Comparison of ENCODE assay signal across 16 cellular contexts in the genomic region with DNA sequence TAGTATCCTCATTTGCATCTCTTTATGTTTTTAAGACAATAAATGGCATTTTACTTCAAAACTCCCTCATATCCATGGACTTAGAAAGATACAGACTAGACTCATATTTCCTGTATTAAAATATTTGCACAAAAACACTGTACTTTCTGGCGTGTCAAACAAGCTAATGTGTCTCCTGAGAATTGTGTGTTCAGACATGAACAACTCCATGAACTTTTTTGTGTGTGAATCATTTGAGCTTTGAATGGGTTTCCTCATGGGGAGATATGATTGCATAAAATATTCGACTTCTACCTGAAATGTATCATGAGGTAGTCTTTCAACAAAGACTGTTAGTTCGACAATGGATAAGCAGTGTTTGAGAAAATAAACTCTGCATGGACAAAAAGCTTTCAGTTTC. TPM values are rescaled to one million over a fixed set of nuclear protein-coding genes. Genes with fewer than 3 reads are reported as not detected.
DNase-seq lines count a peak whose midpoint lies in the region; ATAC-seq, FAIRE-seq and TF ChIP-seq lines count a peak whose summit lies in the region.
"Had no signal": no experiment of that assay in that cellular context is flagged by ENCODE, and none has a peak within 500 bp of the region (broad histone marks: within the 10 kb centered on the region; RNA-seq: fewer than 3 reads in every experiment).

No MANE protein-coding gene starts in this region.

- no peak overlapping the region for H3K4me3 ChIP-seq in bronchial epithelial cell (ENCODE audit: low read depth, low read length)
- H3K4me3 ChIP-seq in thyroid gland (replicated peaks in 1 of 3) = no peak overlapping the region
- H3K4me3 ChIP-seq: A549 had no signal

- no peak for TF ChIP-seq CTCF in bronchial epithelial cell (IDR thresholded peaks at IDR 0.05; ENCODE audit: insufficient read depth, low read length, severe bottlenecking)
- no peak for TF ChIP-seq CTCF in foreskin keratinocyte (conservative IDR thresholded peaks at IDR 0.05)
- no peak for TF ChIP-seq CTCF in thyroid gland (IDR thresholded peaks at IDR 0.05)

- intact Hi-C loops in thyroid gland (cut with DNase I) = no loop called here

- H3K27ac ChIP-seq in foreskin keratinocyte = no peak overlapping the region
- peak overlapping the region; percentile 4 to 73 (median 66) for H3K27ac ChIP-seq in thyroid gland
- H3K27ac ChIP-seq: A549, C4-2B had no signal

- H3K36me3 ChIP-seq in bronchial epithelial cell (ENCODE audit: control insufficient read depth, insufficient read depth, low read length) = no peaks in the 10 kb centered on the region
- no peaks in the 10 kb centered on the region for H3K36me3 ChIP-seq in thyroid gland

- no peak for TF ChIP-seq POLR2A in thyroid gland (IDR thresholded peaks at IDR 0.05)

- WGBS in thyroid gland, 2 donors = 34 to 39% methylated on average over 3 of the region's 3 CpGs

- H3K4me1 ChIP-seq in foreskin keratinocyte = no peaks in the 10 kb centered on the region
- peaks cover 17 to 36% of the 10 kb centered on the region in 2 donors for H3K4me1 ChIP-seq in thyroid gland
- H3K4me1 ChIP-seq: A549 had no signal

- no peaks in the 10 kb centered on the region for H3K9me3 ChIP-seq in thyroid gland
- H3K9me3 ChIP-seq: A549 had no signal

- ATAC-seq in foreskin keratinocyte (no peak), HG03571 (IDR thresholded peaks at IDR 0.05; ENCODE audit: unreplicated experiment) (no peak)
- ATAC-seq: A549, PC-3 had no signal

- DNase-seq in NCI-H748 (lab: John Stamatoyannopoulos, UW; ENCODE audit: unreplicated experiment) (peak; percentile 40), NCI-H748 treated with DMSO at 0.1 percent for 48 hours (lab: John Stamatoyannopoulos, UW) (no peak), bronchial epithelial cell (ENCODE audit: low read depth) (peak; percentile 84), foreskin keratinocyte (peak; percentile 31 to 39), thyroid gland (no peak), NCI-H226 (no peak), A172 (ENCODE audit: low spot score) (no peak)
- DNase-seq: IMR-90, MV-4-11, NCI-H1417 treated with DMSO at 0.1 percent for 48 hours, NCI-H2227 treated with DMSO at 0.1 percent for 48 hours, NCI-H69 had no signal

- FAIRE-seq in bronchial epithelial cell (lab: Jason Lieb, UNC) = no peak
- FAIRE-seq: A549 had no signal

- H3K27me3 ChIP-seq in bronchial epithelial cell (ENCODE audit: control insufficient read depth, insufficient read depth, low read length) (no peaks in the 10 kb centered on the region), foreskin keratinocyte (peaks cover 33% of the 10 kb centered on the region), thyroid gland (no peaks in the 10 kb centered on the region)

RNA-seq across cellular contexts. Expression of gene TMEM30B, which starts 58.8 kb away (rescaled TPM):
- total RNA-seq in bronchial epithelial cell (10.5 and 15.7 TPM in 2 replicates), foreskin keratinocyte (17.9 and 19.8 TPM in 2 replicates), thyroid gland (100 to 1,000 TPM in 3 of 4 donors, 10 to 100 TPM in 1; 91.0 to 153 (median 124) TPM)
- polyA plus RNA-seq in foreskin keratinocyte = 7.6 and 9.5 TPM in 2 replicates
- not detected in 2 replicates for total RNA-seq in A172 (2014; rRNA removed; shearing (Covaris generic))
- total RNA-seq: IMR-90 had no signal

Comparison
In these comparisons a context has a peak if more than half of its experiments do, and no peak if none do; other contexts are left out.
1. DNase-seq: peak in NCI-H748 (single experiment), bronchial epithelial cell (single experiment) and foreskin keratinocyte (2 of 2); none in NCI-H748 treated with DMSO at 0.1 percent for 48 hours (single experiment), thyroid gland (0 of 2), NCI-H226 (single experiment) and A172 (single experiment).
2. RNA of gene TMEM30B, which starts 58.8 kb away (total RNA-seq): 91.0 to 153 TPM in thyroid gland, 17.9 to 19.8 TPM in foreskin keratinocyte and 10.5 to 15.7 TPM in bronchial epithelial cell; not detected in A172; every median in the first group is over 10 times any median in the second.